Comparison of ENCODE assay signal across 8 cellular contexts in genomic region chr2:84865181-84865783, GRCh38. TPM values are rescaled to one million over a fixed set of nuclear protein-coding genes. Genes with fewer than 3 reads are reported as not detected.
DNase-seq lines count a peak whose midpoint lies in the region; ATAC-seq and TF ChIP-seq lines count a peak whose summit lies in the region.

No MANE protein-coding gene starts in this region.

- intact Hi-C loops in transverse colon (cut with DNase I; ENCODE audit: low total_unique reads), result no loop called here

- H3K27ac Mint-ChIP-seq in activated CD4-positive, alpha-beta T cell treated with anti-CD3 and anti-CD28 coated beads, Interleukin-2, amount 10 ng/mL, durations not matched to agents 7 days and 5 days, result peak overlapping the region; percentile 78
- peak overlapping the region; percentile 36 to 52 for H3K27ac Mint-ChIP-seq in effector memory CD8-positive, alpha-beta T cell

- no peak overlapping the region for H3K27ac ChIP-seq in transverse colon

- no peaks in the 10 kb centered on the region for H3K27me3 Mint-ChIP-seq in activated CD4-positive, alpha-beta T cell treated with anti-CD3 and anti-CD28 coated beads, Interleukin-2, amount 10 ng/mL, durations not matched to agents 7 days and 5 days
- no peaks in the 10 kb centered on the region for H3K27me3 Mint-ChIP-seq in effector memory CD8-positive, alpha-beta T cell

- peaks cover 80% of the 10 kb centered on the region for H3K4me1 Mint-ChIP-seq in activated CD4-positive, alpha-beta T cell treated with anti-CD3 and anti-CD28 coated beads, Interleukin-2, amount 10 ng/mL, durations not matched to agents 7 days and 5 days
- H3K4me1 Mint-ChIP-seq in effector memory CD8-positive, alpha-beta T cell (ENCODE audit: low read depth in 2 of 2), result peaks cover 23 to 24% of the 10 kb centered on the region in 2 donors

- H3K36me3 Mint-ChIP-seq in activated CD4-positive, alpha-beta T cell treated with anti-CD3 and anti-CD28 coated beads, Interleukin-2, amount 10 ng/mL, durations not matched to agents 7 days and 5 days (ENCODE audit: low read depth), result peaks cover 58% of the 10 kb centered on the region
- H3K36me3 Mint-ChIP-seq in effector memory CD8-positive, alpha-beta T cell (ENCODE audit: insufficient read depth), result peaks cover 2% of the 10 kb centered on the region

- H3K4me3 ChIP-seq in transverse colon, result no peak overlapping the region

- no peak for TF ChIP-seq EP300 in transverse colon (IDR thresholded peaks at IDR 0.05; ENCODE audit: low read depth)

- no peaks in the 10 kb centered on the region for H3K27me3 ChIP-seq in transverse colon

- peaks cover 2% of the 10 kb centered on the region for H3K9me3 Mint-ChIP-seq in activated CD4-positive, alpha-beta T cell treated with anti-CD3 and anti-CD28 coated beads, Interleukin-2, amount 10 ng/mL, durations not matched to agents 7 days and 5 days
- H3K9me3 Mint-ChIP-seq in effector memory CD8-positive, alpha-beta T cell, result no peaks in the 10 kb centered on the region

- in situ Hi-C loops in transverse colon (cut with MboI; ENCODE audit: low pct_ligation_motif_present in 1 of 4, low pct_unique_long_range_greater_than_20kb in 1 of 4, low sequenced_read_pairs in 3 of 4), result loop anchor here in 3 of 4 donors (5.0 to 25.0 kb wide), 3 partner anchors 370 to 378 kb away; no protein-coding TSS in a partner anchor

- H3K36me3 ChIP-seq in transverse colon, result no peaks in the 10 kb centered on the region

- WGBS in transverse colon (ENCODE audit: low coverage in 1 of 2), 2 donors, result 0 to 43% methylated on average over 1 to 6 of the region's 6 CpGs

- POLR2A ChIA-PET in activated CD4-positive, alpha-beta T cell treated with anti-CD3 and anti-CD28 coated beads, Interleukin-2, amount 10 ng/mL, durations not matched to agents 7 days and 5 days (lab: Charles Lee), result interaction anchor here (0.5 kb wide), 1 partner anchor 29 kb away, joined by 3 read pairs; no protein-coding TSS in a partner anchor

- TF ChIP-seq POLR2A in transverse colon (IDR thresholded peaks at IDR 0.05), result no peak

- CTCF ChIA-PET in activated CD4-positive, alpha-beta T cell treated with anti-CD3 and anti-CD28 coated beads, Interleukin-2, amount 10 ng/mL, durations not matched to agents 7 days and 5 days (lab: Charles Lee), result interaction anchor here (0.8 to 1.4 kb wide), 3 partner anchors 11 to 124 kb away, joined by 4 to 7 read pairs (median 5); no protein-coding TSS in a partner anchor

- DNase-seq in activated CD4-positive, alpha-beta T cell treated with anti-CD3 and anti-CD28 coated beads, Interleukin-2, amount 10 ng/mL, durations not matched to agents 7 days and 5 days, result peak; percentile 32
- DNase-seq in activated CD4-positive, alpha-beta T cell treated with anti-CD3 and anti-CD28 coated beads, Interleukin-2, amount 50 U/mL, for 48 hours, result no peak
- DNase-seq in NCI-H69 (lab: John Stamatoyannopoulos, UW), result peak; percentile 22
- DNase-seq in effector memory CD8-positive, alpha-beta T cell, result peak in 1 of 3 experiments; percentile 13
- DNase-seq in transverse colon, result no peak
- DNase-seq in hypothalamus (lab: John Stamatoyannopoulos, UW), result no peak
- DNase-seq in cortex of kidney (lab: John Stamatoyannopoulos, UW), result no peak

- peak; percentile 12 to 37 (median 24) for TF ChIP-seq CTCF in transverse colon (IDR thresholded peaks at IDR 0.05)

- H3K4me3 Mint-ChIP-seq in activated CD4-positive, alpha-beta T cell treated with anti-CD3 and anti-CD28 coated beads, Interleukin-2, amount 10 ng/mL, durations not matched to agents 7 days and 5 days, result no peak overlapping the region
- H3K4me3 Mint-ChIP-seq in effector memory CD8-positive, alpha-beta T cell, result peak overlapping the region in 1 of 2 donors; percentile 6

- peak; percentile 54 for ATAC-seq in GM21737 (IDR thresholded peaks at IDR 0.05; ENCODE audit: unreplicated experiment)
- peak; percentile 79 for ATAC-seq in effector memory CD8-positive, alpha-beta T cell (replicated peaks)

- H3K4me1 ChIP-seq in transverse colon, result peaks cover 0 to 6% (median 0%) of the 10 kb centered on the region in 4 donors

- H3K9me3 ChIP-seq in transverse colon, result no peaks in the 10 kb centered on the region

RNA-seq across cellular contexts. Expression of gene TRABD2A, which starts 15.6 kb away (rescaled TPM):
- 10 to 100 TPM; 70.2 to 74.6 TPM for total RNA-seq in activated CD4-positive, alpha-beta T cell treated with anti-CD3 and anti-CD28 coated beads, Interleukin-2, amount 10 ng/mL, durations not matched to agents 7 days and 5 days
- total RNA-seq in transverse colon, result 100 to 1,000 TPM in 2 of 4 donors, 10 to 100 TPM in 2; 21.3 to 230 (median 76.5) TPM

RNA-seq across cellular contexts. Expression of gene TMSB10, which starts 40.2 kb away (rescaled TPM):
- 1,000 to 10,000 TPM; 5,491 to 5,845 TPM for total RNA-seq in activated CD4-positive, alpha-beta T cell treated with anti-CD3 and anti-CD28 coated beads, Interleukin-2, amount 10 ng/mL, durations not matched to agents 7 days and 5 days
- total RNA-seq in transverse colon, result 1,000 to 10,000 TPM; 1,619 to 4,787 (median 3,693) TPM

Comparison
In these comparisons a context has a peak if more than half of its experiments do, and no peak if none do; other contexts are left out.
1. DNase-seq: peak in activated CD4-positive, alpha-beta T cell treated with anti-CD3 and anti-CD28 coated beads, Interleukin-2, amount 10 ng/mL, durations not matched to agents 7 days and 5 days (single experiment) and NCI-H69 (single experiment); none in activated CD4-positive, alpha-beta T cell treated with anti-CD3 and anti-CD28 coated beads, Interleukin-2, amount 50 U/mL, for 48 hours (0 of 2), transverse colon (single experiment), hypothalamus (0 of 51) and cortex of kidney (single experiment).